8 cellular contexts compared by ENCODE assay signal in genomic region chr3:128653993-128654805, GRCh38. TPM values are rescaled to one million over a fixed set of nuclear protein-coding genes. Genes with fewer than 3 reads are reported as not detected.
DNase-seq lines count a peak whose midpoint lies in the region; ATAC-seq, FAIRE-seq and TF ChIP-seq lines count a peak whose summit lies in the region.
"Not testable (repeated sequence)": the region's sequence is repeated elsewhere in the genome, so short reads cannot be mapped to it uniquely, and the experiment has no call there.

No MANE protein-coding gene starts in this region.

- not testable (repeated sequence) for H3K9me3 Mint-ChIP-seq in T-cell; naive thymus-derived CD8-positive, alpha-beta T cell

- not testable (repeated sequence) for H3K27me3 Mint-ChIP-seq in T-cell; naive thymus-derived CD8-positive, alpha-beta T cell

- ATAC-seq in T-cell (replicated peaks in 1 of 4) = peak in 2 of 4 experiments; percentile 20 to 22
- not testable (repeated sequence) for ATAC-seq in naive thymus-derived CD8-positive, alpha-beta T cell; upper lobe of right lung

- peak overlapping the region; percentile 79 to 94 (median 85) for H3K4me3 Mint-ChIP-seq in T-cell
- H3K4me3 Mint-ChIP-seq in naive thymus-derived CD8-positive, alpha-beta T cell = peak overlapping the region; percentile 86 to 94 (median 90)

- intact Hi-C loops in endothelial cell of umbilical vein (cut with micrococcal nuclease); upper lobe of right lung (cut with DNase I): not testable (repeated sequence)

- not testable (repeated sequence) for H3K9ac ChIP-seq in endothelial cell of umbilical vein (replicated peaks; ENCODE audit: extremely low read depth, insufficient read depth, low read length)

- BruUV-seq in endothelial cell of umbilical vein (replicated peaks; lab: Mats Ljungman, UMichigan) = not testable (repeated sequence)

- TF ChIP-seq CTCF in endothelial cell of umbilical vein (IDR thresholded peaks at IDR 0.05; ENCODE audit: extremely low read depth in 1 of 2, insufficient read depth in 1 of 2, low read depth in 1 of 2, low read length in 2 of 2); upper lobe of right lung (IDR thresholded peaks at IDR 0.05): not testable (repeated sequence)

- DNase-seq in ELF-1 (ENCODE audit: low read depth, low spot score) = peak; percentile 18
- peak in 32 of 34 experiments; percentile 5 to 59 (median 22) for DNase-seq in T-cell
- peak; percentile 70 for DNase-seq in activated CD8-positive, alpha-beta memory T cell treated with anti-CD3 and anti-CD28 coated beads for 24 hours
- peak; percentile 19 for DNase-seq in activated naive CD4-positive, alpha-beta T cell treated with anti-CD3 and anti-CD28 coated beads, Interleukin-2, amount 50 U/mL, for 16 hours
- not testable (repeated sequence) for DNase-seq in endothelial cell of umbilical vein (ENCODE audit: low read depth, low spot score); upper lobe of right lung
- DNase-seq in naive thymus-derived CD8-positive, alpha-beta T cell = peak in 8 of 10 donors; percentile 27 to 73 (median 59)
- peak in 2 of 3 donors; percentile 12 to 27 for DNase-seq in stimulated activated CD4-positive, alpha-beta T cell treated with anti-CD3 and anti-CD28 coated beads, Interleukin-12 subunit alpha, Interleukin-12 subunit beta, amount 100 ng/mL, for 48 hours (ENCODE audit: low read depth in 2 of 3, low spot score in 1 of 3)

- not testable (repeated sequence) for H2AFZ ChIP-seq in endothelial cell of umbilical vein (ENCODE audit: low read depth, low read length)

- POLR2A ChIA-PET in T-cell (lab: Charles Lee) = interaction anchor here in 1 of 2 donors (0.6 kb wide), 1 partner anchor 26 kb away, joined by 7 read pairs; no protein-coding TSS in a partner anchor
- POLR2A ChIA-PET in endothelial cell of umbilical vein (lab: Charles Lee) = not testable (repeated sequence)
- POLR2A ChIA-PET in naive thymus-derived CD8-positive, alpha-beta T cell (lab: Charles Lee) = interaction anchor here (0.6 to 2.9 kb wide), 11 partner anchors 25 to 669 kb away, joined by 3 to 17 read pairs (median 5); a partner anchor contains a TSS

- dilution Hi-C loops in endothelial cell of umbilical vein (cut with MboI; ENCODE audit: extremely low pct_ligation_motif_present, low sequenced_read_pairs) = not testable (repeated sequence)

- not testable (repeated sequence) for H3K27ac ChIP-seq in endothelial cell of umbilical vein (ENCODE audit: insufficient read depth, low read depth, low read length); upper lobe of right lung

- not testable (repeated sequence) for H3K9me3 ChIP-seq in endothelial cell of umbilical vein (replicated peaks; ENCODE audit: control insufficient read depth, insufficient read depth, low read length); upper lobe of right lung

- CTCF ChIA-PET in T-cell (lab: Charles Lee) = interaction anchor here (0.6 to 2.0 kb wide), 7 partner anchors 13 to 332 kb away, joined by 3 to 14 read pairs (median 4); partner anchors contain the start of gene ACAD9 (in 1 of the 2)
- CTCF ChIA-PET in endothelial cell of umbilical vein (lab: Charles Lee) = interaction anchor here (1.0 to 2.3 kb wide), 4 partner anchors 26 to 46 kb away, joined by 4 to 8 read pairs (median 6); no protein-coding TSS in a partner anchor

- not testable (repeated sequence) for H3K36me3 ChIP-seq in endothelial cell of umbilical vein (ENCODE audit: control insufficient read depth in 2 of 2, extremely low read depth in 1 of 2, insufficient read depth in 2 of 2, low read length in 2 of 2); upper lobe of right lung

- H3K4me2 ChIP-seq in endothelial cell of umbilical vein (ENCODE audit: insufficient read depth, low read length) = not testable (repeated sequence)

- not testable (repeated sequence) for H4K20me1 ChIP-seq in endothelial cell of umbilical vein (replicated peaks; ENCODE audit: control insufficient read depth, extremely low read depth, insufficient read depth, low read length)

- H3K4me1 ChIP-seq in endothelial cell of umbilical vein (ENCODE audit: control insufficient read depth, extremely low read depth, insufficient read depth, low read length); upper lobe of right lung: not testable (repeated sequence)

- H3K36me3 Mint-ChIP-seq in T-cell; naive thymus-derived CD8-positive, alpha-beta T cell: not testable (repeated sequence)

- H3K79me2 ChIP-seq in endothelial cell of umbilical vein (ENCODE audit: control insufficient read depth, insufficient read depth, low read length) = peaks cover 16% of the 10 kb centered on the region

- FAIRE-seq in endothelial cell of umbilical vein (lab: Jason Lieb, UNC) = peak; percentile 47

- not testable (repeated sequence) for H3K27me3 ChIP-seq in endothelial cell of umbilical vein (ENCODE audit: control insufficient read depth in 2 of 2, insufficient read depth in 2 of 2, low read length in 2 of 2); upper lobe of right lung

- H3K4me3 ChIP-seq in endothelial cell of umbilical vein (replicated peaks in 1 of 3; ENCODE audit: insufficient read depth in 1 of 3, low read depth in 1 of 3, low read length in 3 of 3) = not testable (repeated sequence)
- H3K4me3 ChIP-seq in upper lobe of right lung = peak overlapping the region; percentile 12

- peaks cover 13 to 20% (median 14%) of the 10 kb centered on the region in 3 donors for H3K4me1 Mint-ChIP-seq in T-cell
- H3K4me1 Mint-ChIP-seq in naive thymus-derived CD8-positive, alpha-beta T cell = peaks cover 10 to 26% (median 16%) of the 10 kb centered on the region in 4 donors

- H3K9me1 ChIP-seq in endothelial cell of umbilical vein (replicated peaks; ENCODE audit: control insufficient read depth, extremely low read depth, insufficient read depth, low read length) = not testable (repeated sequence)

- TF ChIP-seq POLR2A in endothelial cell of umbilical vein (IDR thresholded peaks at IDR 0.05; ENCODE audit: low read depth, low read length) = not testable (repeated sequence)

- H3K27ac Mint-ChIP-seq in T-cell = peak overlapping the region; percentile 68 to 79
- peak overlapping the region; percentile 63 to 94 (median 86) for H3K27ac Mint-ChIP-seq in naive thymus-derived CD8-positive, alpha-beta T cell

RNA-seq across cellular contexts. Expression of gene RPN1, which starts 3.6 kb away (rescaled TPM):
- total RNA-seq in T-cell = 100 to 1,000 TPM in 3 of 5 donors, 10 to 100 TPM in 2; 86.1 to 119 (median 100) TPM
- 244 and 250 TPM in 2 replicates for total RNA-seq in endothelial cell of umbilical vein
- 251 and 266 TPM in 2 replicates for polyA plus RNA-seq in endothelial cell of umbilical vein
- 266 and 288 TPM in 2 replicates for polyA plus RNA-seq in endothelial cell of umbilical vein (2011; cell fraction: cytosol; rRNA removed)
- polyA plus RNA-seq in endothelial cell of umbilical vein (2011; cell fraction: nucleus; rRNA removed) = 163 and 181 TPM in 2 replicates
- polyA plus RNA-seq in endothelial cell of umbilical vein (2012) = 198 and 216 TPM in 2 replicates
- 510 and 528 TPM in 2 replicates for polyA minus RNA-seq in endothelial cell of umbilical vein
- polyA minus RNA-seq in endothelial cell of umbilical vein (2011; cell fraction: cytosol; rRNA and poly(A)+ RNA removed) = 275 TPM
- 128 and 181 TPM in 2 replicates for polyA minus RNA-seq in endothelial cell of umbilical vein (2011; cell fraction: nucleus; rRNA and poly(A)+ RNA removed)
- 10 to 100 TPM; 76.2 to 79.6 TPM for total RNA-seq in naive thymus-derived CD8-positive, alpha-beta T cell
- 100 to 1,000 TPM; 178 to 224 (median 179) TPM for polyA plus RNA-seq in naive thymus-derived CD8-positive, alpha-beta T cell
- total RNA-seq in upper lobe of right lung = 215 TPM
